In the genomic region with DNA sequence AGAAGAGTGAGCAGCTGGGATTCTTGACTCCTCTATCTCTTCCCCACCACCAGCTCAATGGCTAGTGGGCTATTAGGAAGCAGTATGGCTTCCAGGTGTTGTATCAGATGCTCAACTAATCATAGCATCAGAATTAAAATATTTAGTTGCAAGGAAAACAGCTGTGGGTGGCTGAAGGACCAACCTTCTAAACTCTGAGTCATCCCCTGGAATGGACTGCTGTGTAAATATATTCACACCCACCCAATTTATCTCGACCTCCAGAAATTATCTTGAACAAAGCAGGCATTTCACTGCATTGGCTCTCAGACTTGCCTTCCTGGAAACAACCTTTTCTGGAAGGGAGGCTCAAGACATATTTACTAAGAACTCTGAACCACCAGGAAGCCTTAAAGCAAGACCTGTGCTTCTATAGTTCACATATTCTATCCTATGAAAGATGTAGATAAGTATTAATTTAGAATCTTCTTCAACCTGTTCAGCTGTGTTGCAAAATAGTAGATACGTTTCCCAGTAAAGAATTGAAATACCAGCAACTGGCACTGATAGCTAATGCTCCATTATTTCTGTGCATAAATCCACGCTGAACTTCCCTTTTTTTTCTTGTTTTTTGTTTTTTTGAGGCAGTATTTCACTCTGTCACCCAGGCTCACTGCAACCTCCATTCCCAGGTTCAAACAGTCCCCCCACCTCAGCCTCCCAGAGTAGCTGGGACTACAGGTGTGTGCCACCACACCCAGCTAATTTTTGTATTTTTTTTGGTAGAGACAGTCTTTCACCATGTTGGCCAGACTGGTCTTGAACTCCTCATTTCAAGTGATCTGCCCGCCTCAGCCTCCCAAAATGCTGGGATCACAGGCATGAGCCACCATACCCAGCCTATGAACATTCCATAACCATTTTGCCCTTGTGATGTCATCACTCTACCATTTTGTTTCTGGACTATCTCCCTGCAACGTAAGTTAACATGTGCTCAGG, we compare ENCODE assay signal across 15 cellular contexts. TPM values are rescaled to one million over a fixed set of nuclear protein-coding genes. Genes with fewer than 3 reads are reported as not detected.
DNase-seq lines count a peak whose midpoint lies in the region; ATAC-seq and TF ChIP-seq lines count a peak whose summit lies in the region.
"Had no signal": no experiment of that assay in that cellular context is flagged by ENCODE, and none has a peak within 500 bp of the region (broad histone marks: within the 10 kb centered on the region; RNA-seq: fewer than 3 reads in every experiment).

No MANE protein-coding gene starts in this region.

- H2BK15ac ChIP-seq in IMR-90 (ENCODE audit: low read depth, low read length) = no peak overlapping the region

- peak overlapping the region; percentile 46 for H3K27ac Mint-ChIP-seq in Caco-2 (ENCODE audit: unreplicated experiment)
- H3K27ac Mint-ChIP-seq in activated T-helper 2 cell treated with anti-CD3 and anti-CD28 coated beads, Interferon-gamma antibody, Interleukin-2, Interleukin-4, amounts not matched to agents 10 μg/mL and 5 μg/mL and 100 μg/mL, durations not matched to agents 14 hours and 24 hours and 36 hours = no peak overlapping the region
- H3K27ac Mint-ChIP-seq in neural progenitor cell = no peak overlapping the region
- H3K27ac Mint-ChIP-seq: CD14-positive monocyte; stimulated activated naive CD8-positive, alpha-beta T cell treated with anti-CD3 and anti-CD28 coated beads, Interleukin-15, amount 100 ng/mL, for 72 hours had no signal

- H3K4me3 Mint-ChIP-seq in Caco-2 (ENCODE audit: unreplicated experiment) (no peak overlapping the region), neural progenitor cell (no peak overlapping the region)
- H3K4me3 Mint-ChIP-seq in activated T-helper 2 cell treated with anti-CD3 and anti-CD28 coated beads, Interferon-gamma antibody, Interleukin-2, Interleukin-4, amounts not matched to agents 10 μg/mL and 5 μg/mL and 100 μg/mL, durations not matched to agents 14 hours and 24 hours and 36 hours (ENCODE audit: low read depth) = no peak overlapping the region
- H3K4me3 Mint-ChIP-seq: CD14-positive monocyte; stimulated activated naive CD8-positive, alpha-beta T cell treated with anti-CD3 and anti-CD28 coated beads, Interleukin-15, amount 100 ng/mL, for 72 hours had no signal

- no peak for TF ChIP-seq CTCF in Caco-2 (IDR thresholded peaks at IDR 0.05; ENCODE audit: insufficient read depth in 1 of 2, low read depth in 1 of 2, low read length in 1 of 2, severe bottlenecking in 1 of 2, unreplicated experiment in 1 of 2)
- TF ChIP-seq CTCF in IMR-90 (conservative IDR thresholded peaks at IDR 0.05; ENCODE audit: low read depth, low read length) = no peak
- TF ChIP-seq CTCF in body of pancreas (IDR thresholded peaks at IDR 0.05) = no peak
- TF ChIP-seq CTCF in left lung (IDR thresholded peaks at IDR 0.05) = no peak
- no peak for TF ChIP-seq CTCF in neural progenitor cell (IDR thresholded peaks at IDR 0.05)

- no peak overlapping the region for H2AK5ac ChIP-seq in IMR-90 (ENCODE audit: low read depth, low read length)

- H3K9me1 ChIP-seq in IMR-90 (ENCODE audit: insufficient read depth, low read length) = no peaks in the 10 kb centered on the region

- no peaks in the 10 kb centered on the region for H3K79me1 ChIP-seq in IMR-90 (ENCODE audit: low read depth in 1 of 2, low read length in 2 of 2)

- BruUV-seq in Caco-2 (replicated peaks; lab: Mats Ljungman, UMichigan) = no TSS peak
- no TSS peak for BruUV-seq in IMR-90 (replicated peaks; lab: Mats Ljungman, UMichigan)

- H3K9me3 Mint-ChIP-seq in Caco-2 (ENCODE audit: unreplicated experiment) = no peaks in the 10 kb centered on the region
- H3K9me3 Mint-ChIP-seq in activated T-helper 2 cell treated with anti-CD3 and anti-CD28 coated beads, Interferon-gamma antibody, Interleukin-2, Interleukin-4, amounts not matched to agents 10 μg/mL and 5 μg/mL and 100 μg/mL, durations not matched to agents 14 hours and 24 hours and 36 hours = peaks cover 4% of the 10 kb centered on the region
- H3K9me3 Mint-ChIP-seq in neural progenitor cell = no peaks in the 10 kb centered on the region
- H3K9me3 Mint-ChIP-seq: stimulated activated naive CD8-positive, alpha-beta T cell treated with anti-CD3 and anti-CD28 coated beads, Interleukin-15, amount 100 ng/mL, for 72 hours had no signal

- no peak overlapping the region for H2BK20ac ChIP-seq in IMR-90 (ENCODE audit: low read depth, low read length)

- H3K9me3 ChIP-seq in Caco-2 (no peaks in the 10 kb centered on the region), IMR-90 (ENCODE audit: control insufficient read depth, insufficient read depth, low read length) (no peaks in the 10 kb centered on the region), body of pancreas (no peaks in the 10 kb centered on the region), left lung (no peaks in the 10 kb centered on the region), neural progenitor cell (ENCODE audit: low read depth) (no peaks in the 10 kb centered on the region)
- H3K9me3 ChIP-seq: gastroesophageal sphincter had no signal

- DNase-seq in Caco-2 (no peak), IMR-90 (peak; percentile 45), body of pancreas (peak; percentile 23 to 67 (median 34)), left lung (no peak), head of caudate nucleus (no peak), neural progenitor cell (ENCODE audit: low spot score) (no peak)
- DNase-seq in activated T-helper 2 cell treated with anti-CD3 and anti-CD28 coated beads, Interferon-gamma antibody, Interleukin-2, Interleukin-4, amounts not matched to agents 10 μg/mL and 5 μg/mL and 100 μg/mL, durations not matched to agents 14 hours and 24 hours and 36 hours (ENCODE audit: low spot score) = no peak
- DNase-seq: activated CD4-positive, alpha-beta T cell treated with anti-CD3 and anti-CD28 coated beads for 48 hours; NCI-H1092; stimulated activated CD4-positive, alpha-beta T cell treated with anti-CD3 and anti-CD28 coated beads, Interleukin-4, amount 100 ng/mL, for 4 hours; stimulated activated naive CD8-positive, alpha-beta T cell treated with anti-CD3 and anti-CD28 coated beads, Interleukin-15, amount 100 ng/mL, for 72 hours had no signal

- TF ChIP-seq POLR2A in IMR-90 (IDR thresholded peaks at IDR 0.05; ENCODE audit: low read depth, low read length) (no peak), body of pancreas (IDR thresholded peaks at IDR 0.05) (no peak)

- H3K4me2 ChIP-seq in IMR-90 (ENCODE audit: low read depth, low read length) (no peak overlapping the region), neural progenitor cell (no peak overlapping the region)

- H2AK9ac ChIP-seq in IMR-90 (replicated peaks; ENCODE audit: low read depth, low read length, poor library complexity) = no peak overlapping the region

- H2AFZ ChIP-seq in IMR-90 (replicated peaks; ENCODE audit: low read length, poor library complexity) (no peak overlapping the region), neural progenitor cell (replicated peaks) (no peak overlapping the region)

- TF ChIP-seq RAD21 in IMR-90 (IDR thresholded peaks at IDR 0.05; ENCODE audit: low read length) = no peak

- H3K36me3 Mint-ChIP-seq in Caco-2 (ENCODE audit: insufficient read depth, unreplicated experiment) (no peaks in the 10 kb centered on the region), neural progenitor cell (no peaks in the 10 kb centered on the region)
- H3K36me3 Mint-ChIP-seq in activated T-helper 2 cell treated with anti-CD3 and anti-CD28 coated beads, Interferon-gamma antibody, Interleukin-2, Interleukin-4, amounts not matched to agents 10 μg/mL and 5 μg/mL and 100 μg/mL, durations not matched to agents 14 hours and 24 hours and 36 hours (ENCODE audit: low read depth) = no peaks in the 10 kb centered on the region
- H3K36me3 Mint-ChIP-seq: CD14-positive monocyte had no signal

- CTCF ChIA-PET in Caco-2 (lab: Charles Lee) = interaction anchor here (1.6 kb wide), 1 partner anchor 211 kb away, joined by 4 read pairs; no protein-coding TSS in a partner anchor
- CTCF ChIA-PET in IMR-90 (lab: Yijun Ruan, JAX) = interaction anchor here (1.6 kb wide), 1 partner anchor 211 kb away, joined by 4 read pairs; no protein-coding TSS in a partner anchor

- H3K56ac ChIP-seq in IMR-90 (ENCODE audit: extremely low read depth, insufficient read depth, low read length) = no peak overlapping the region

- H3K4me3 ChIP-seq in Caco-2 (ENCODE audit: low read depth, low read length) (no peak overlapping the region), IMR-90 (ENCODE audit: insufficient read depth, low read depth, low read length) (no peak overlapping the region), body of pancreas (no peak overlapping the region), left lung (no peak overlapping the region), neural progenitor cell (no peak overlapping the region)
- H3K4me3 ChIP-seq: gastroesophageal sphincter had no signal

- H3K4me1 ChIP-seq in Caco-2 = peaks cover 36% of the 10 kb centered on the region
- H3K4me1 ChIP-seq in IMR-90 (ENCODE audit: control insufficient read depth, insufficient read depth, low read length) = no peaks in the 10 kb centered on the region
- H3K4me1 ChIP-seq in body of pancreas = peaks cover 25% of the 10 kb centered on the region
- peaks cover 0 to 5% of the 10 kb centered on the region in 2 donors for H3K4me1 ChIP-seq in left lung
- no peaks in the 10 kb centered on the region for H3K4me1 ChIP-seq in neural progenitor cell
- H3K4me1 ChIP-seq: gastroesophageal sphincter had no signal

- H3K27me3 ChIP-seq in Caco-2 (replicated peaks; ENCODE audit: control insufficient read depth, insufficient read depth, low read length) = no peaks in the 10 kb centered on the region
- no peaks in the 10 kb centered on the region for H3K27me3 ChIP-seq in IMR-90 (ENCODE audit: control insufficient read depth, insufficient read depth, low read length)
- H3K27me3 ChIP-seq in body of pancreas = no peaks in the 10 kb centered on the region
- H3K27me3 ChIP-seq in left lung = no peaks in the 10 kb centered on the region
- H3K27me3 ChIP-seq in neural progenitor cell = no peaks in the 10 kb centered on the region
- H3K27me3 ChIP-seq: gastroesophageal sphincter had no signal

- H3K79me2 ChIP-seq in neural progenitor cell (ENCODE audit: low read depth) = no peaks in the 10 kb centered on the region

- no peak overlapping the region for H4K5ac ChIP-seq in IMR-90 (ENCODE audit: low read depth, low read length)

- no peak overlapping the region for H3K18ac ChIP-seq in IMR-90 (ENCODE audit: low read depth, low read length)

- no peak overlapping the region for H4K8ac ChIP-seq in IMR-90 (ENCODE audit: low read depth in 2 of 2, low read length in 2 of 2)

- H3K4me1 Mint-ChIP-seq in Caco-2 (ENCODE audit: low read depth, unreplicated experiment) = peaks cover 23% of the 10 kb centered on the region
- H3K4me1 Mint-ChIP-seq in activated T-helper 2 cell treated with anti-CD3 and anti-CD28 coated beads, Interferon-gamma antibody, Interleukin-2, Interleukin-4, amounts not matched to agents 10 μg/mL and 5 μg/mL and 100 μg/mL, durations not matched to agents 14 hours and 24 hours and 36 hours (ENCODE audit: low read depth) = no peaks in the 10 kb centered on the region
- H3K4me1 Mint-ChIP-seq in neural progenitor cell = no peaks in the 10 kb centered on the region
- H3K4me1 Mint-ChIP-seq: stimulated activated naive CD8-positive, alpha-beta T cell treated with anti-CD3 and anti-CD28 coated beads, Interleukin-15, amount 100 ng/mL, for 72 hours had no signal

- no peak overlapping the region for H4K91ac ChIP-seq in IMR-90 (ENCODE audit: insufficient read depth, low read depth, low read length)

- POLR2A ChIA-PET in Caco-2 (lab: Charles Lee) = interaction anchor here (1.9 kb wide), 1 partner anchor 57 kb away, joined by 7 read pairs; the partner anchor contains the start of gene CD2AP
- POLR2A ChIA-PET in IMR-90 (lab: Charles Lee; ENCODE audit: unreplicated experiment) = no interaction called here

- dilution Hi-C loops in IMR-90 (cut with HindIII; ENCODE audit: low sequenced_read_pairs, unreplicated experiment) = no loop called here

- in situ Hi-C loops in IMR-90 (cut with MboI; ENCODE audit: low sequenced_read_pairs) = no loop called here

- H2BK120ac ChIP-seq in IMR-90 (ENCODE audit: low read depth, low read length) = no peak overlapping the region

- H4K20me1 ChIP-seq in IMR-90 (ENCODE audit: insufficient read depth, low read length) = no peaks in the 10 kb centered on the region
- H4K20me1 ChIP-seq in neural progenitor cell (ENCODE audit: low read depth) = no peaks in the 10 kb centered on the region

- no peak overlapping the region for H2BK5ac ChIP-seq in IMR-90 (ENCODE audit: low read depth, low read length, poor library complexity, severe bottlenecking)

- H3K9ac ChIP-seq in IMR-90 (ENCODE audit: low read depth, low read length) (no peak overlapping the region), neural progenitor cell (no peak overlapping the region)

- H3K36me3 ChIP-seq in Caco-2 (ENCODE audit: control insufficient read depth, insufficient read depth, low read length) (no peaks in the 10 kb centered on the region), IMR-90 (ENCODE audit: control insufficient read depth, insufficient read depth, low read length) (no peaks in the 10 kb centered on the region), body of pancreas (replicated peaks in 1 of 2; ENCODE audit: insufficient read depth in 1 of 2, low read depth in 2 of 2) (no peaks in the 10 kb centered on the region), left lung (no peaks in the 10 kb centered on the region), neural progenitor cell (no peaks in the 10 kb centered on the region)
- H3K36me3 ChIP-seq: gastroesophageal sphincter had no signal

- no peak overlapping the region for H3K4ac ChIP-seq in IMR-90 (ENCODE audit: low read depth, low read length)

- H3K23ac ChIP-seq in IMR-90 (ENCODE audit: low read depth, low read length) = no peak overlapping the region

- no CpG with 5 or more reads among the region's 5 CpGs for WGBS in IMR-90 (ENCODE audit: extremely low coverage in 2 of 2, insufficient read length in 1 of 2), 2 experiments
- 65 to 71% methylated on average over 4 to 5 of the region's 5 CpGs for WGBS in body of pancreas, 2 donors

- H3F3A ChIP-seq in neural progenitor cell (ENCODE audit: low read depth) = no peaks in the 10 kb centered on the region

- peak; percentile 48; the same call in 1 of the 2 replicates for ATAC-seq in IMR-90 (ENCODE audit: low read depth)
- peak; percentile 83 for ATAC-seq in body of pancreas
- peak; percentile 67 for ATAC-seq in left lung
- ATAC-seq in GM19397 (IDR thresholded peaks at IDR 0.05; ENCODE audit: unreplicated experiment) = no peak
- ATAC-seq: gastroesophageal sphincter; SK-N-SH treated with all-trans-retinoic acid at 6 μM for 48 hours; stimulated activated naive CD8-positive, alpha-beta T cell treated with anti-CD3 and anti-CD28 coated beads, Interleukin-15, amount 100 ng/mL, for 72 hours had no signal

- no peak overlapping the region for H3K27ac ChIP-seq in IMR-90 (ENCODE audit: insufficient read depth, low read length)
- peak overlapping the region in 3 of 4 donors; percentile 48 to 90 (median 70) for H3K27ac ChIP-seq in body of pancreas
- H3K27ac ChIP-seq in left lung = peak overlapping the region; percentile 29 to 34
- no peak overlapping the region for H3K27ac ChIP-seq in neural progenitor cell
- H3K27ac ChIP-seq: gastroesophageal sphincter had no signal

- intact Hi-C loops in Caco-2 (cut with micrococcal nuclease; ENCODE audit: unreplicated experiment) (no loop called here), IMR-90 (cut with micrococcal nuclease) (no loop called here), body of pancreas (cut with DNase I) (no loop called here), left lung (cut with DNase I) (no loop called here), head of caudate nucleus (cut with DNase I) (no loop called here)
- intact Hi-C loops in activated T-helper 2 cell treated with anti-CD3 and anti-CD28 coated beads, Interferon-gamma antibody, Interleukin-2, Interleukin-4, amounts not matched to agents 10 μg/mL and 5 μg/mL and 100 μg/mL, durations not matched to agents 14 hours and 24 hours and 36 hours (cut with micrococcal nuclease) = no loop called here

- no peak overlapping the region for H3K14ac ChIP-seq in IMR-90 (replicated peaks; ENCODE audit: low read depth, low read length)

- no peaks in the 10 kb centered on the region for H3K27me3 Mint-ChIP-seq in Caco-2 (ENCODE audit: insufficient read depth, unreplicated experiment)
- peaks cover 36% of the 10 kb centered on the region for H3K27me3 Mint-ChIP-seq in activated T-helper 2 cell treated with anti-CD3 and anti-CD28 coated beads, Interferon-gamma antibody, Interleukin-2, Interleukin-4, amounts not matched to agents 10 μg/mL and 5 μg/mL and 100 μg/mL, durations not matched to agents 14 hours and 24 hours and 36 hours (ENCODE audit: low read depth)
- H3K27me3 Mint-ChIP-seq in neural progenitor cell (ENCODE audit: insufficient read depth, low read depth) = no peaks in the 10 kb centered on the region
- H3K27me3 Mint-ChIP-seq: stimulated activated naive CD8-positive, alpha-beta T cell treated with anti-CD3 and anti-CD28 coated beads, Interleukin-15, amount 100 ng/mL, for 72 hours had no signal

RNA-seq across cellular contexts. Expression of gene CD2AP, which starts 56.9 kb away (rescaled TPM):
- 65.3 and 69.3 TPM in 2 replicates for total RNA-seq in Caco-2 (2022)
- total RNA-seq in IMR-90 (2012; rRNA removed) = 7.5 and 18.3 TPM in 2 replicates
- 4.0 and 5.3 TPM in 2 replicates for polyA plus RNA-seq in IMR-90 (2012; rRNA removed)
- 0.40 and 0.61 TPM in 2 replicates for polyA plus RNA-seq in IMR-90 (2012; cell fraction: cytosol; rRNA removed)
- 0.71 and 3.3 TPM in 2 replicates for polyA plus RNA-seq in IMR-90 (2012; cell fraction: nucleus; rRNA removed; ENCODE audit: low replicate concordance)
- 10 to 100 TPM; 28.5 to 31.0 TPM for total RNA-seq in body of pancreas
- 10 to 100 TPM; 38.8 to 46.0 TPM for total RNA-seq in left lung
- 26.0 and 29.1 TPM in 2 replicates for total RNA-seq in activated T-helper 2 cell treated with anti-CD3 and anti-CD28 coated beads, Interferon-gamma antibody, Interleukin-2, Interleukin-4, amounts not matched to agents 10 μg/mL and 5 μg/mL and 100 μg/mL, durations not matched to agents 14 hours and 24 hours and 36 hours
- total RNA-seq in neural progenitor cell (ENCODE audit: low replicate concordance) = 32.7 and 55.3 TPM in 2 replicates

Comparison
In these comparisons a context has a peak if more than half of its experiments do, and no peak if none do; other contexts are left out.
1. DNase-seq: peak in IMR-90 (single experiment) and body of pancreas (4 of 4); none in Caco-2 (0 of 2), left lung (0 of 2), activated T-helper 2 cell treated with anti-CD3 and anti-CD28 coated beads, Interferon-gamma antibody, Interleukin-2, Interleukin-4, amounts not matched to agents 10 μg/mL and 5 μg/mL and 100 μg/mL, durations not matched to agents 14 hours and 24 hours and 36 hours (single experiment), head of caudate nucleus (0 of 42) and neural progenitor cell (single experiment).
2. H3K27ac ChIP-seq: peak in body of pancreas (3 of 4) and left lung (2 of 2); none in IMR-90 (single experiment) and neural progenitor cell (single experiment).